Comparison of ENCODE assay signal across 8 cellular contexts in the genomic region with DNA sequence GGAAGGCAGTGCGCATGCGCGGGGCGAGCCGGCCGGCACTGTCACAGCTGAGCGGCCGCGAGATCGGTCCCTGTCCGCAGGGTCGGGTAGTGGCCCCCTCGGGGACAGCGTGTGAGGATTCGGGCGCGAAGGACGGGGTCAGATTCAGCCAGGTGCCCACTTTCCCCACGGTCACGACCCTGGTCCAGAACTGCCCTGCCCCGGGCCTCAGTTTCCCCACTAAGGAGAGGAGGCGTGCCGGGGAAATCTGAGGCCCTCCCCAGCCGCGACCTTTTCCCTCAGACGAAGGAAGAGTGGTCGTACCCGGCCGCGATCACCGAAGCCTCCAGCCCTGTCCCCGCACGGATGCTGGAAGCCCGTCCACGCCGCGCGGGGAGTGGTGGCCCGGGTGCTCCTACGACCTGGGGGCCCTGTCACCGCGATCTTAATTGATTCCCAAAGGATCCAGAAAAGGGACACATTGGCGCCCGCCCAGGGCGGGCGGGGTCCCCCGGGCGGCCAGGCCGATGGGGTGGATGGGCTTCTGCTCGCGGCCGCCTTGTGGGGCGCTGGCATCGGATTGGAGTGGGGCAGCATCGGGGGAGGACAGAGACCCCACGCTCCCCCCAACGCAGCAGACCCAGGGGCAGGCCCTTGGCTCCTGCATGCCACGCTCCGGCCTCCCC. TPM values are rescaled to one million over a fixed set of nuclear protein-coding genes. Genes with fewer than 3 reads are reported as not detected.
A peak's percentile ranks its signal among the peaks of the same experiment; 100 is the strongest.
DNase-seq lines count a peak whose midpoint lies in the region; ATAC-seq and TF ChIP-seq lines count a peak whose summit lies in the region.

No MANE protein-coding gene starts in this region.

- H3K9me3 ChIP-seq in Peyer's patch (no peaks in the 10 kb centered on the region), esophagus squamous epithelium (no peaks in the 10 kb centered on the region), parathyroid adenoma (ENCODE audit: control insufficient read depth, low read length) (no peaks in the 10 kb centered on the region)

- H3K79me2 ChIP-seq in parathyroid adenoma = no peaks in the 10 kb centered on the region

- intact Hi-C loops in esophagus squamous epithelium (cut with DNase I) = loop anchor here (5.0 kb wide), 1 partner anchor 68 kb away; no protein-coding TSS in a partner anchor

- no peaks in the 10 kb centered on the region for H3K36me3 ChIP-seq in Peyer's patch
- H3K36me3 ChIP-seq in esophagus squamous epithelium = no peaks in the 10 kb centered on the region
- no peaks in the 10 kb centered on the region for H3K36me3 ChIP-seq in parathyroid adenoma (ENCODE audit: control insufficient read depth, insufficient read depth, low read length)

- peak in 1 of 2 donors; percentile 9 for TF ChIP-seq POLR2A in Peyer's patch (IDR thresholded peaks at IDR 0.05)
- TF ChIP-seq POLR2A in esophagus squamous epithelium (IDR thresholded peaks at IDR 0.05) = no peak

- peak overlapping the region; percentile 84 to 97 (median 91) for H3K27ac ChIP-seq in Peyer's patch
- peak overlapping the region; percentile 94 to 98 (median 96) for H3K27ac ChIP-seq in esophagus squamous epithelium
- H3K27ac ChIP-seq in parathyroid adenoma = peak overlapping the region; percentile 100

- H3K4me1 ChIP-seq in Peyer's patch = peaks cover 0 to 8% (median 5%) of the 10 kb centered on the region in 4 donors
- H3K4me1 ChIP-seq in esophagus squamous epithelium = peaks cover 11 to 31% (median 13%) of the 10 kb centered on the region in 3 donors
- H3K4me1 ChIP-seq in parathyroid adenoma = peaks cover 3% of the 10 kb centered on the region

- H3K4me3 ChIP-seq in GM12864 (ENCODE audit: low read depth, low read length) (peak overlapping the region; percentile 40), Peyer's patch (peak overlapping the region; percentile 74 to 90 (median 79)), esophagus squamous epithelium (peak overlapping the region; percentile 56 to 81 (median 68)), parathyroid adenoma (ENCODE audit: low read depth, low read length) (peak overlapping the region; percentile 93)

- no peak for ATAC-seq in HG03432 (IDR thresholded peaks at IDR 0.05; ENCODE audit: unreplicated experiment)

- peak overlapping the region; percentile 100 for H2AFZ ChIP-seq in parathyroid adenoma

- WGBS in esophagus squamous epithelium, 2 donors = 17% methylated on average over 12 of the region's 59 CpGs; no CpG with 5 or more reads in 1 of the 2 donors

- no peak for TF ChIP-seq CTCF in GM12864 (IDR thresholded peaks at IDR 0.05; ENCODE audit: low read depth, low read length, missing control alignments)
- no peak for TF ChIP-seq CTCF in Peyer's patch (IDR thresholded peaks at IDR 0.05)
- TF ChIP-seq CTCF in esophagus squamous epithelium (IDR thresholded peaks at IDR 0.05) = peak in 1 of 6 experiments; percentile 1
- TF ChIP-seq CTCF in parathyroid adenoma (IDR thresholded peaks at IDR 0.05) = no peak

- peak overlapping the region; percentile 100 for H3K4me2 ChIP-seq in parathyroid adenoma (ENCODE audit: low read length)

- H3K9ac ChIP-seq in parathyroid adenoma = peak overlapping the region; percentile 97

- H3K27me3 ChIP-seq in Peyer's patch (no peaks in the 10 kb centered on the region), esophagus squamous epithelium (no peaks in the 10 kb centered on the region), parathyroid adenoma (ENCODE audit: control insufficient read depth, insufficient read depth, low read length) (no peaks in the 10 kb centered on the region)

- DNase-seq in GM12864 (ENCODE audit: low read depth) (no peak), Peyer's patch (no peak), esophagus squamous epithelium (lab: John Stamatoyannopoulos, UW) (no peak), occipital lobe (lab: John Stamatoyannopoulos, UW) (no peak), cerebellar nuclear complex (lab: John Stamatoyannopoulos, UW) (no peak)
- DNase-seq in stimulated activated naive CD4-positive, alpha-beta T cell treated with Interleukin-2 at 50 U/mL for 16 hours (lab: John Stamatoyannopoulos, UW) = no peak

RNA-seq across cellular contexts. Expression of a gene that starts 57.7 kb away (rescaled TPM):
- 1 to 10 TPM in 1 of 4 donors, under 1 TPM in 3; 0.35 to 1.7 (median 0.63) TPM for total RNA-seq in Peyer's patch
- 1 to 10 TPM in 1 of 4 donors, under 1 TPM in 2, not detected in 1; 0.04 to 1.8 (median 0.38) TPM for total RNA-seq in esophagus squamous epithelium
- 0.16 TPM for total RNA-seq in occipital lobe

Comparison
In these comparisons a context has a peak if more than half of its experiments do, and no peak if none do; other contexts are left out.
1. H3K4me3 ChIP-seq: peak in every context shown above with its lines; median percentile 93 in parathyroid adenoma; 79 in Peyer's patch; 68 in esophagus squamous epithelium; 40 in GM12864.